In the genomic region with DNA sequence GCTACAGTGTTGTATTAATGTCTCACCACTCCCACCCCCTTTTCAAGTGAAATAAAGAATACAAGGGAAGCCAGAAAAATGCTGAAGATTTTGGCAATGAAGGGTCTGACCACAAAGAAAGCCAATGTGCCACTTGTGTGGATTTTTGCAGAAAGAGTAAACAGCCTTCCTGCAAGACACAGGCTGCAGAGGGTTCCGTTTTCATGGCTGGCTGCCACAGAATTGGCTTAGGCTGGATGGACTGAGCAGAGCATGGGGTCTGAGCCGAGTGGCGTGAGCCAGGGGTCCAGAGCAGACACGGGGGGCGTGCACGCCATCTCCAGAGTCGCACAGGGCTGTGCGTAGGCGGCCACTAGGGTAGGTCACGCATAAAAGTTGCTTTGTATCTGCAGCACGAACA, we compare ENCODE assay signal across 10 cellular contexts.
DNase-seq lines count a peak whose midpoint lies in the region; ATAC-seq, FAIRE-seq and TF ChIP-seq lines count a peak whose summit lies in the region.
"Had no signal": no experiment of that assay in that cellular context is flagged by ENCODE, and none has a peak within 500 bp of the region (broad histone marks: within the 10 kb centered on the region; RNA-seq: fewer than 3 reads in every experiment).

No MANE protein-coding gene starts in this region.

- H3K27me3 ChIP-seq in MG63, result no peaks in the 10 kb centered on the region

- POLR2A ChIA-PET in A549 (lab: Yijun Ruan, JAX), result no interaction called here

- no peak for TF ChIP-seq POLR2A in A549 (IDR thresholded peaks at IDR 0.05; ENCODE audit: low read length)

- TF ChIP-seq RAD21 in A549 (conservative IDR thresholded peaks at IDR 0.05 in 1 of 2, IDR thresholded peaks at IDR 0.05 in 1 of 2), result no peak

- FAIRE-seq in A549 (lab: Jason Lieb, UNC), result no peak

- ATAC-seq in A549, result no peak
- ATAC-seq in GM19455 (IDR thresholded peaks at IDR 0.05; ENCODE audit: unreplicated experiment), result no peak

- H3K27ac ChIP-seq in A549, result no peak overlapping the region
- no peak overlapping the region for H3K27ac ChIP-seq in coronary artery

- no peaks in the 10 kb centered on the region for H3K4me1 ChIP-seq in A549

- H3K36me3 ChIP-seq in MG63, result no peaks in the 10 kb centered on the region

- CTCF ChIA-PET in A549 (lab: Yijun Ruan, JAX), result no interaction called here

- TF ChIP-seq CTCF in A549 (IDR thresholded peaks at IDR 0.05) (no peak), coronary artery (IDR thresholded peaks at IDR 0.05) (no peak), nephron progenitor cell (IDR thresholded peaks at IDR 0.05) (no peak)

- WGBS in A549 (ENCODE audit: missing lambda C conversion rate), result 75% methylated on average over 11 of the region's 11 CpGs

- peak overlapping the region; percentile 64; the same call in 2 of the 3 replicates for H3K4me2 ChIP-seq in A549

- peaks cover 6% of the 10 kb centered on the region for H3K27me3 Mint-ChIP-seq in nephron progenitor cell (ENCODE audit: low read depth, poor library complexity)
- H3K27me3 Mint-ChIP-seq: activated naive CD4-positive, alpha-beta T cell treated with anti-CD3 and anti-CD28 coated beads, Interleukin-2, amount 50 U/mL, for 24 hours had no signal

- H3K9me3 Mint-ChIP-seq in nephron progenitor cell, result peaks cover 28% of the 10 kb centered on the region

- H3K9me3 ChIP-seq in A549, result no peaks in the 10 kb centered on the region
- no peaks in the 10 kb centered on the region for H3K9me3 ChIP-seq in MG63

- TF ChIP-seq EP300 in A549 (IDR thresholded peaks at IDR 0.05), result no peak

- peaks cover 28% of the 10 kb centered on the region for H3K4me1 Mint-ChIP-seq in nephron progenitor cell
- H3K4me1 Mint-ChIP-seq: activated naive CD4-positive, alpha-beta T cell treated with anti-CD3 and anti-CD28 coated beads, Interleukin-2, amount 50 U/mL, for 24 hours had no signal

- H3K27ac Mint-ChIP-seq in nephron progenitor cell, result peak overlapping the region; percentile 82
- H3K27ac Mint-ChIP-seq: activated CD4-positive, alpha-beta memory T cell treated with anti-CD3 and anti-CD28 coated beads for 36 hours; activated naive CD4-positive, alpha-beta T cell treated with anti-CD3 and anti-CD28 coated beads, Interleukin-2, amount 50 U/mL, for 24 hours had no signal

- H3K4me3 ChIP-seq in A549 (no peak overlapping the region), MG63 (peak overlapping the region; percentile 18; the same call in 1 of the 2 replicates), coronary artery (peak overlapping the region; percentile 70)

- peak overlapping the region; percentile 17 for H3K4me3 Mint-ChIP-seq in nephron progenitor cell
- H3K4me3 Mint-ChIP-seq: activated CD4-positive, alpha-beta memory T cell treated with anti-CD3 and anti-CD28 coated beads for 36 hours; activated naive CD4-positive, alpha-beta T cell treated with anti-CD3 and anti-CD28 coated beads, Interleukin-2, amount 50 U/mL, for 24 hours had no signal

- H3K36me3 Mint-ChIP-seq in nephron progenitor cell (ENCODE audit: low read depth), result peaks cover 13% of the 10 kb centered on the region
- H3K36me3 Mint-ChIP-seq: activated CD4-positive, alpha-beta memory T cell treated with anti-CD3 and anti-CD28 coated beads for 36 hours; activated naive CD4-positive, alpha-beta T cell treated with anti-CD3 and anti-CD28 coated beads, Interleukin-2, amount 50 U/mL, for 24 hours had no signal

- DNase-seq in A549 (ENCODE audit: low read depth in 1 of 2, low spot score in 1 of 2), result no peak
- peak; percentile 16 for DNase-seq in MG63
- no peak for DNase-seq in coronary artery (ENCODE audit: low spot score)
- peak; percentile 8 for DNase-seq in nephron progenitor cell
- no peak for DNase-seq in T-helper 2 cell
- no peak for DNase-seq in T1000 (lab: John Stamatoyannopoulos, UW)
- DNase-seq in GF-D8 (lab: John Stamatoyannopoulos, UW), result no peak
- DNase-seq: activated CD4-positive, alpha-beta memory T cell treated with anti-CD3 and anti-CD28 coated beads for 36 hours had no signal

TF ChIP-seq in A549, 52 proteins besides CTCF, POLR2A, EP300 and RAD21:
- TF ChIP-seq MYC (IDR thresholded peaks at IDR 0.05; ENCODE audit: borderline replicate concordance, low read length) (no peak), HEYL (CRISPR knock-in tag; IDR thresholded peaks at IDR 0.05) (no peak), PHF8 (IDR thresholded peaks at IDR 0.05; ENCODE audit: borderline replicate concordance, low read depth) (no peak), RNF2 (IDR thresholded peaks at IDR 0.05; ENCODE audit: borderline replicate concordance, low read depth) (no peak)
- TF ChIP-seq, protein P1, sequence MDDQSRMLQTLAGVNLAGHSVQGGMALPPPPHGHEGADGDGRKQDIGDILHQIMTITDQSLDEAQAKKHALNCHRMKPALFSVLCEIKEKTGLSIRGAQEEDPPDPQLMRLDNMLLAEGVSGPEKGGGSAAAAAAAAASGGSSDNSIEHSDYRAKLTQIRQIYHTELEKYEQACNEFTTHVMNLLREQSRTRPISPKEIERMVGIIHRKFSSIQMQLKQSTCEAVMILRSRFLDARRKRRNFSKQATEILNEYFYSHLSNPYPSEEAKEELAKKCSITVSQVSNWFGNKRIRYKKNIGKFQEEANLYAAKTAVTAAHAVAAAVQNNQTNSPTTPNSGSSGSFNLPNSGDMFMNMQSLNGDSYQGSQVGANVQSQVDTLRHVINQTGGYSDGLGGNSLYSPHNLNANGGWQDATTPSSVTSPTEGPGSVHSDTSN (IDR thresholded peaks at IDR 0.05), result no peak
- TF ChIP-seq, protein P2, sequence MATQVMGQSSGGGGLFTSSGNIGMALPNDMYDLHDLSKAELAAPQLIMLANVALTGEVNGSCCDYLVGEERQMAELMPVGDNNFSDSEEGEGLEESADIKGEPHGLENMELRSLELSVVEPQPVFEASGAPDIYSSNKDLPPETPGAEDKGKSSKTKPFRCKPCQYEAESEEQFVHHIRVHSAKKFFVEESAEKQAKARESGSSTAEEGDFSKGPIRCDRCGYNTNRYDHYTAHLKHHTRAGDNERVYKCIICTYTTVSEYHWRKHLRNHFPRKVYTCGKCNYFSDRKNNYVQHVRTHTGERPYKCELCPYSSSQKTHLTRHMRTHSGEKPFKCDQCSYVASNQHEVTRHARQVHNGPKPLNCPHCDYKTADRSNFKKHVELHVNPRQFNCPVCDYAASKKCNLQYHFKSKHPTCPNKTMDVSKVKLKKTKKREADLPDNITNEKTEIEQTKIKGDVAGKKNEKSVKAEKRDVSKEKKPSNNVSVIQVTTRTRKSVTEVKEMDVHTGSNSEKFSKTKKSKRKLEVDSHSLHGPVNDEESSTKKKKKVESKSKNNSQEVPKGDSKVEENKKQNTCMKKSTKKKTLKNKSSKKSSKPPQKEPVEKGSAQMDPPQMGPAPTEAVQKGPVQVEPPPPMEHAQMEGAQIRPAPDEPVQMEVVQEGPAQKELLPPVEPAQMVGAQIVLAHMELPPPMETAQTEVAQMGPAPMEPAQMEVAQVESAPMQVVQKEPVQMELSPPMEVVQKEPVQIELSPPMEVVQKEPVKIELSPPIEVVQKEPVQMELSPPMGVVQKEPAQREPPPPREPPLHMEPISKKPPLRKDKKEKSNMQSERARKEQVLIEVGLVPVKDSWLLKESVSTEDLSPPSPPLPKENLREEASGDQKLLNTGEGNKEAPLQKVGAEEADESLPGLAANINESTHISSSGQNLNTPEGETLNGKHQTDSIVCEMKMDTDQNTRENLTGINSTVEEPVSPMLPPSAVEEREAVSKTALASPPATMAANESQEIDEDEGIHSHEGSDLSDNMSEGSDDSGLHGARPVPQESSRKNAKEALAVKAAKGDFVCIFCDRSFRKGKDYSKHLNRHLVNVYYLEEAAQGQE (IDR thresholded peaks at IDR 0.05), result no peak

Comparison
In these comparisons a context has a peak if more than half of its experiments do, and no peak if none do; other contexts are left out.
1. DNase-seq: peak in MG63 (single experiment) and nephron progenitor cell (single experiment); none in A549 (0 of 2), coronary artery (single experiment), T-helper 2 cell (0 of 5), T1000 (single experiment) and GF-D8 (single experiment).